Comparison of ENCODE assay signal across 28 cellular contexts in genomic region chr5:8061140-8061469, GRCh38.
DNase-seq lines count a peak whose midpoint lies in the region; ATAC-seq, FAIRE-seq and TF ChIP-seq lines count a peak whose summit lies in the region.
"Had no signal": no experiment of that assay in that cellular context is flagged by ENCODE, and none has a peak within 500 bp of the region (broad histone marks: within the 10 kb centered on the region; RNA-seq: fewer than 3 reads in every experiment).

No MANE protein-coding gene starts in this region.

- H3K79me2 ChIP-seq in H1 (ENCODE audit: control insufficient read depth in 1 of 2, insufficient read depth in 2 of 2, low read length in 2 of 2) (no peaks in the 10 kb centered on the region), hepatocyte (no peaks in the 10 kb centered on the region)

- H3K27me3 ChIP-seq in H1 (replicated peaks in 1 of 4; ENCODE audit: control insufficient read depth in 3 of 4, extremely low read depth in 1 of 4, insufficient read depth in 3 of 4, low read length in 3 of 4) (no peaks in the 10 kb centered on the region), hepatocyte (no peaks in the 10 kb centered on the region)
- H3K27me3 ChIP-seq: dorsolateral prefrontal cortex, SJCRH30 had no signal

- peaks cover 0 to 4% of the 10 kb centered on the region in 2 donors for H3K4me1 Mint-ChIP-seq in stimulated activated naive B cell treated with anti-CD40 and anti-IgM and Interleukin-4, amounts not matched to agents 10 μg/mL and 1 μg/mL and 100 μg/mL, for 72 hours
- H3K4me1 Mint-ChIP-seq in T-helper 2 cell treated with Interferon-gamma antibody and Interleukin-4, amounts not matched to agents 5 μg/mL and 100 μg/mL, for 36 hours (ENCODE audit: low read depth) = no peaks in the 10 kb centered on the region
- H3K4me1 Mint-ChIP-seq: activated CD4-positive, alpha-beta T cell treated with anti-CD3 and anti-CD28 coated beads for 36 hours; activated naive CD8-positive, alpha-beta T cell treated with anti-CD3 and anti-CD28 coated beads, Interleukin-2, amount 50 U/mL, for 24 hours; immature natural killer cell had no signal

- no peak overlapping the region for H4K91ac ChIP-seq in H1 (replicated peaks; ENCODE audit: insufficient read length, low read length)

- peaks cover 6 to 7% of the 10 kb centered on the region in 2 donors for H3K27me3 Mint-ChIP-seq in stimulated activated naive B cell treated with anti-CD40 and anti-IgM and Interleukin-4, amounts not matched to agents 10 μg/mL and 1 μg/mL and 100 μg/mL, for 72 hours
- no peaks in the 10 kb centered on the region for H3K27me3 Mint-ChIP-seq in T-helper 2 cell treated with Interferon-gamma antibody and Interleukin-4, amounts not matched to agents 5 μg/mL and 100 μg/mL, for 36 hours (ENCODE audit: low read depth)

- H3K14ac ChIP-seq in H1 (ENCODE audit: insufficient read length) = no peak overlapping the region

- H4K20me1 ChIP-seq in H1 (replicated peaks in 1 of 2; ENCODE audit: control insufficient read depth in 1 of 2, insufficient read depth in 2 of 2, low read length in 2 of 2) = no peaks in the 10 kb centered on the region
- no peaks in the 10 kb centered on the region for H4K20me1 ChIP-seq in hepatocyte (ENCODE audit: insufficient read depth, poor library complexity, severe bottlenecking)

- H3K27ac Mint-ChIP-seq in stimulated activated naive B cell treated with anti-CD40 and anti-IgM and Interleukin-4, amounts not matched to agents 10 μg/mL and 1 μg/mL and 100 μg/mL, for 72 hours = no peak overlapping the region
- H3K27ac Mint-ChIP-seq in T-helper 2 cell treated with Interferon-gamma antibody and Interleukin-4, amounts not matched to agents 5 μg/mL and 100 μg/mL, for 36 hours = no peak overlapping the region
- H3K27ac Mint-ChIP-seq: activated CD4-positive, alpha-beta T cell treated with anti-CD3 and anti-CD28 coated beads for 36 hours; activated naive CD8-positive, alpha-beta T cell treated with anti-CD3 and anti-CD28 coated beads, Interleukin-2, amount 50 U/mL, for 24 hours; immature natural killer cell had no signal

- H3K4ac ChIP-seq in H1 (replicated peaks; ENCODE audit: insufficient read length, low read depth, low read length) = no peak overlapping the region

- H4K5ac ChIP-seq in H1 (ENCODE audit: insufficient read length, low read depth, low read length) = no peak overlapping the region

- no peak overlapping the region for H3K18ac ChIP-seq in H1 (ENCODE audit: extremely low read depth, low read length)

- peak; percentile 43 for ATAC-seq in GM21360 (IDR thresholded peaks at IDR 0.05; ENCODE audit: unreplicated experiment)
- peak; percentile 29 to 56 for ATAC-seq in stimulated activated naive B cell treated with anti-CD40 and anti-IgM and Interleukin-4, amounts not matched to agents 10 μg/mL and 1 μg/mL and 100 μg/mL, for 72 hours (replicated peaks)
- ATAC-seq: activated CD4-positive, alpha-beta T cell treated with anti-CD3 and anti-CD28 coated beads for 36 hours; activated naive CD8-positive, alpha-beta T cell treated with anti-CD3 and anti-CD28 coated beads, Interleukin-2, amount 50 U/mL, for 24 hours had no signal

- no peak overlapping the region for H2AK5ac ChIP-seq in H1 (ENCODE audit: low read depth, low read length)

- no peak for TF ChIP-seq EP300 in H1 (IDR thresholded peaks at IDR 0.05; ENCODE audit: borderline replicate concordance in 1 of 2, low read depth in 2 of 2, low read length in 2 of 2)

- H3K9ac ChIP-seq in H1 (replicated peaks in 1 of 4; ENCODE audit: extremely low read depth in 1 of 4, low read depth in 3 of 4, low read length in 3 of 4) = no peak overlapping the region

- DNase-seq in H1 (ENCODE audit: low read depth in 1 of 2, low spot score in 2 of 2) (no peak), head of caudate nucleus (no peak), hepatocyte (ENCODE audit: low spot score) (no peak)
- DNase-seq in stimulated activated naive B cell treated with anti-CD40 and anti-IgM and Interleukin-4, amounts not matched to agents 10 μg/mL and 1 μg/mL and 100 μg/mL, for 72 hours = no peak
- no peak for DNase-seq in T-helper 2 cell treated with Interferon-gamma antibody and Interleukin-4, amounts not matched to agents 5 μg/mL and 100 μg/mL, for 36 hours (ENCODE audit: low spot score)
- DNase-seq: activated CD4-positive, alpha-beta T cell treated with anti-CD3 and anti-CD28 coated beads for 36 hours; activated CD8-positive, alpha-beta memory T cell treated with anti-CD3 and anti-CD28 coated beads for 24 hours; activated gamma-delta T cell; activated naive CD8-positive, alpha-beta T cell treated with anti-CD3 and anti-CD28 coated beads, Interleukin-2, amount 50 U/mL, for 24 hours; activated T-cell treated with anti-CD3 and anti-CD28 coated beads, Interleukin-2, amount 50 U/mL, for 1 hour; COR-L47; DMS79; GF-D8; immature natural killer cell; Karpas-422; NCI-H1694 treated with DMSO at 0.1 percent for 48 hours; NCI-H2171 treated with DMSO at 0.1 percent for 48 hours; NCI-H524 treated with DMSO at 0.1 percent for 48 hours; NK-92 treated with Interleukin-12 subunit alpha and Interleukin-12 subunit beta, amount 100 ng/mL, for 24 hours; stimulated activated CD4-positive, alpha-beta T cell treated with anti-CD3 and anti-CD28 coated beads, Interleukin-4, amount 100 ng/mL, for 1 hour; stimulated activated naive CD4-positive, alpha-beta T cell; T-helper 1 cell had no signal

- H3K4me3 ChIP-seq in H1 (ENCODE audit: extremely low read depth in 1 of 4, insufficient read depth in 2 of 4, low read depth in 3 of 4, low read length in 4 of 4) (no peak overlapping the region), mesodermal cell (ENCODE audit: extremely low read depth, insufficient read depth, low read length, poor library complexity, severe bottlenecking) (no peak overlapping the region), hepatocyte (no peak overlapping the region)
- H3K4me3 ChIP-seq: HAP-1, SJCRH30 had no signal

- TF ChIP-seq POLR2A in H1 (IDR thresholded peaks at IDR 0.05; ENCODE audit: control extremely low read depth in 1 of 2, low read depth in 2 of 2, low read length in 2 of 2) = no peak

- POLR2A ChIA-PET in H1 (lab: Charles Lee; ENCODE audit: partially characterized antibody) = no interaction called here

- no peak for FAIRE-seq in H1 (lab: Jason Lieb, UNC)

- H2BK20ac ChIP-seq in H1 (ENCODE audit: low read length) = no peak overlapping the region; the same call in 1 of the 2 replicates

- no peak overlapping the region for H2BK120ac ChIP-seq in H1 (replicated peaks; ENCODE audit: low read depth, low read length)

- CTCF ChIA-PET in H1 (lab: Charles Lee; ENCODE audit: partially characterized antibody) = interaction anchor here (1.0 to 1.5 kb wide), 2 partner anchors 18 to 134 kb away, joined by 3 to 4 read pairs; no protein-coding TSS in a partner anchor

- H2AFZ ChIP-seq in H1 (ENCODE audit: low read length) (0 out of 2 replicates have a peak overlapping the region, but pooled peaks have one; percentile 57), hepatocyte (no peak overlapping the region)

- intact Hi-C loops in head of caudate nucleus (cut with DNase I) = no loop called here

- H3K79me1 ChIP-seq in H1 (ENCODE audit: low read depth, low read length) = no peaks in the 10 kb centered on the region; the same call in 1 of the 2 replicates

- H3K9me3 ChIP-seq in H1 (ENCODE audit: insufficient read depth in 2 of 2, low read depth in 1 of 2, low read length in 1 of 2) (no peaks in the 10 kb centered on the region), mesodermal cell (ENCODE audit: control insufficient read depth, low read length) (no peaks in the 10 kb centered on the region), hepatocyte (ENCODE audit: low read depth) (no peaks in the 10 kb centered on the region)
- H3K9me3 ChIP-seq: HAP-1, SJCRH30 had no signal

- H3K4me1 ChIP-seq in H1 (replicated peaks in 1 of 4; ENCODE audit: control insufficient read depth in 3 of 4, insufficient read depth in 4 of 4, low read length in 3 of 4) (peaks cover 5 to 12% (median 9%) of the 10 kb centered on the region in 4 experiments), mesodermal cell (ENCODE audit: control insufficient read depth, insufficient read depth, low read length, poor library complexity, severe bottlenecking) (peaks cover 4% of the 10 kb centered on the region), hepatocyte (ENCODE audit: insufficient read depth) (no peaks in the 10 kb centered on the region)
- H3K4me1 ChIP-seq: HAP-1 had no signal

- H2BK5ac ChIP-seq in H1 (ENCODE audit: low read depth, low read length) = no peak overlapping the region

- H3K4me2 ChIP-seq in H1 (ENCODE audit: insufficient read depth in 1 of 2, low read depth in 2 of 2, low read length in 2 of 2) (no peak overlapping the region; a peak in 1 of 4 replicates), hepatocyte (no peak overlapping the region)

- H3K36me3 ChIP-seq in H1 (ENCODE audit: control insufficient read depth in 2 of 4, insufficient read depth in 4 of 4, low read length in 3 of 4) (no peaks in the 10 kb centered on the region), mesodermal cell (ENCODE audit: control insufficient read depth, insufficient read depth, low read length) (no peaks in the 10 kb centered on the region), hepatocyte (replicated peaks; ENCODE audit: insufficient read depth, low read depth) (no peaks in the 10 kb centered on the region)
- H3K36me3 ChIP-seq: HAP-1, SJCRH30 had no signal

- H3K27ac ChIP-seq in H1 (ENCODE audit: low read depth, low read length) (no peak overlapping the region), mesodermal cell (ENCODE audit: low read depth, low read length, severe bottlenecking) (peak overlapping the region; percentile 39), hepatocyte (no peak overlapping the region)
- H3K27ac ChIP-seq: dorsolateral prefrontal cortex, epithelial cell of prostate, SJCRH30 had no signal

- TF ChIP-seq CTCF in H1 (IDR thresholded peaks at IDR 0.05; ENCODE audit: control extremely low read depth in 1 of 3, insufficient read depth in 1 of 3, low read depth in 1 of 3, low read length in 3 of 3) (no peak), hepatocyte (IDR thresholded peaks at IDR 0.05; ENCODE audit: poor library complexity) (no peak)

- TF ChIP-seq RAD21 in H1 (IDR thresholded peaks at IDR 0.05 in 1 of 2, conservative IDR thresholded peaks at IDR 0.05 in 1 of 2; ENCODE audit: low read depth in 2 of 2, low read length in 2 of 2) = no peak

- H3K23ac ChIP-seq in H1 (ENCODE audit: insufficient read length) = no peak overlapping the region

- H3K56ac ChIP-seq in H1 (replicated peaks; ENCODE audit: insufficient read length, low read depth, low read length) = no peak overlapping the region

- H3K9me2 ChIP-seq in hepatocyte (replicated peaks; ENCODE audit: insufficient read depth) = no peaks in the 10 kb centered on the region

- no peak overlapping the region for H3K4me3 Mint-ChIP-seq in stimulated activated naive B cell treated with anti-CD40 and anti-IgM and Interleukin-4, amounts not matched to agents 10 μg/mL and 1 μg/mL and 100 μg/mL, for 72 hours
- no peak overlapping the region for H3K4me3 Mint-ChIP-seq in T-helper 2 cell treated with Interferon-gamma antibody and Interleukin-4, amounts not matched to agents 5 μg/mL and 100 μg/mL, for 36 hours
- H3K4me3 Mint-ChIP-seq: activated CD4-positive, alpha-beta T cell treated with anti-CD3 and anti-CD28 coated beads for 36 hours; activated naive CD8-positive, alpha-beta T cell treated with anti-CD3 and anti-CD28 coated beads, Interleukin-2, amount 50 U/mL, for 24 hours; immature natural killer cell had no signal

- H4K8ac ChIP-seq in H1 (ENCODE audit: extremely low read depth, insufficient read depth, low read length) = no peak overlapping the region

- H2BK15ac ChIP-seq in H1 (ENCODE audit: low read length) = no peak overlapping the region

- no peaks in the 10 kb centered on the region for H3K23me2 ChIP-seq in H1 (ENCODE audit: low read depth, low read length)

- no peak overlapping the region for H2BK12ac ChIP-seq in H1 (ENCODE audit: low read depth, low read length)

- H3K9me3 Mint-ChIP-seq in stimulated activated naive B cell treated with anti-CD40 and anti-IgM and Interleukin-4, amounts not matched to agents 10 μg/mL and 1 μg/mL and 100 μg/mL, for 72 hours = peaks cover 0 to 1% of the 10 kb centered on the region in 2 donors
- H3K9me3 Mint-ChIP-seq in T-helper 2 cell treated with Interferon-gamma antibody and Interleukin-4, amounts not matched to agents 5 μg/mL and 100 μg/mL, for 36 hours = peaks cover 3% of the 10 kb centered on the region
- H3K9me3 Mint-ChIP-seq: activated naive CD8-positive, alpha-beta T cell treated with anti-CD3 and anti-CD28 coated beads, Interleukin-2, amount 50 U/mL, for 24 hours had no signal

- WGBS in H1 (ENCODE audit: extremely low coverage in 1 of 2, insufficient coverage in 1 of 2, insufficient read length in 1 of 2, insufficient replicate concordance in 2 of 2, low coverage in 1 of 2, low lambda C conversion rate in 2 of 2, missing lambda C conversion rate in 1 of 2), 2 experiments = 86% methylated on average over 2 of the region's 2 CpGs; no CpG with 5 or more reads in 1 of the 2 experiments
- 66 to 91% methylated on average over 2 of the region's 2 CpGs for WGBS in mesodermal cell (ENCODE audit: insufficient coverage in 2 of 2), 2 experiments
- 70% methylated on average over 2 of the region's 2 CpGs for WGBS in hepatocyte (ENCODE audit: low lambda C conversion rate, missing lambda C conversion rate)

- H3K36me3 Mint-ChIP-seq in stimulated activated naive B cell treated with anti-CD40 and anti-IgM and Interleukin-4, amounts not matched to agents 10 μg/mL and 1 μg/mL and 100 μg/mL, for 72 hours = no peaks in the 10 kb centered on the region
- no peaks in the 10 kb centered on the region for H3K36me3 Mint-ChIP-seq in T-helper 2 cell treated with Interferon-gamma antibody and Interleukin-4, amounts not matched to agents 5 μg/mL and 100 μg/mL, for 36 hours (ENCODE audit: low read depth)
